19 cellular contexts compared by ENCODE assay signal in the genomic region with DNA sequence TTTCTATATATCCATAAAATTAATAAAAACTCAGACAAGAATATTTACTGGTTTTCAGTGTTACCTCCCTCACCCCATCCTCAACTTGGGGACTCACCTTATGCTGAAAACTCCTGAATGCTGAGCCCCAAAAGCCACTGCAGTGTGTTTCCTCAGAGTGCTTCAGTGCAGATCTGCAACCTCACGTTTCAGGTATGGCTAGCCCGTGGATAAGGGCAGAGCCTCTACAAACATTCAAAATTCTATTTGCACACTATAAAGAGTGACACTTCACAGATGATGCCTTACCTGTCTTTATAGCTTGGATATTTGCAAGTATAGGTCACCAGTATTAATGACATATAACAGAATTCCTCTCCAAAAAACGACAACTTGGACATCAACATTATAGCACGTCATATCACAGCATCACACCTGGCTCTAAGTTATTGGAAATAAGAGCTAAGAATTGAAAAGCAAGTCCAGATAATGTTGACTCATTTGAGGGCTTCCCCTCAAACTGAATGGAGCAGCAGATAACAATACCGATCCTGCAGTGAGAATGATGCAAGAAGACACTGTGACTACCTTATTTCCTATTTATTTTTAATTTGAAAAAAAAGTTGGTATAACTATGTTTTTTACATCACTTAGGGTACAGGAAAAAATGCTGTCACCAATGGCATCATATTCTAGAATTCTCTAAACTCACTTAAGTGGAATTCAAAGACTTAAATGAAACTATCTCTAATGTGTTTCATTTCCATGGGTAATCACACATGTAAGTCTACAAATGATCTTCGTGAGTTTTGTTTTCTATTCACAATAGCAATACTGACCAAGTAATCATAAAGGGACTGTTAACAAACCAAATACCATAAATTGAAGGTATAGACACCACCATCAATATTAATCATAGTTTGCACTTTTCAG. TPM values are rescaled to one million over a fixed set of nuclear protein-coding genes. Genes with fewer than 3 reads are reported as not detected.
DNase-seq lines count a peak whose midpoint lies in the region; ATAC-seq and TF ChIP-seq lines count a peak whose summit lies in the region.
"Had no signal": no experiment of that assay in that cellular context is flagged by ENCODE, and none has a peak within 500 bp of the region (broad histone marks: within the 10 kb centered on the region; RNA-seq: fewer than 3 reads in every experiment).

No MANE protein-coding gene starts in this region.

- peak; percentile 75 to 76 for ATAC-seq in activated CD4-positive, CD25-positive, alpha-beta regulatory T cell treated with anti-CD3 and anti-CD28 coated beads, Interleukin-2, amount 50 U/mL, for 24 hours
- ATAC-seq in HG02885 (IDR thresholded peaks at IDR 0.05; ENCODE audit: poor library complexity, unreplicated experiment): peak; percentile 40
- ATAC-seq in activated CD8-positive, alpha-beta T cell treated with anti-CD3 and anti-CD28 coated beads, Interleukin-2, amount 10 ng/mL, durations not matched to agents 7 days and 5 days: peak; percentile 41
- peak; percentile 54 for ATAC-seq in left lung
- ATAC-seq: heart right ventricle, psoas muscle, SK-N-SH treated with all-trans-retinoic acid at 6 μM for 48 hours, upper lobe of right lung had no signal

- peaks cover 60% of the 10 kb centered on the region for H3K4me1 Mint-ChIP-seq in activated CD8-positive, alpha-beta T cell treated with anti-CD3 and anti-CD28 coated beads, Interleukin-2, amount 10 ng/mL, durations not matched to agents 7 days and 5 days (ENCODE audit: low read depth)
- H3K4me1 Mint-ChIP-seq in type B pancreatic cell (ENCODE audit: unreplicated experiment): no peaks in the 10 kb centered on the region

- peak overlapping the region; percentile 31 for H3K27ac Mint-ChIP-seq in activated CD8-positive, alpha-beta T cell treated with anti-CD3 and anti-CD28 coated beads, Interleukin-2, amount 10 ng/mL, durations not matched to agents 7 days and 5 days
- no peak overlapping the region for H3K27ac Mint-ChIP-seq in type B pancreatic cell

- CTCF ChIA-PET in activated CD8-positive, alpha-beta T cell treated with anti-CD3 and anti-CD28 coated beads, Interleukin-2, amount 10 ng/mL, durations not matched to agents 7 days and 5 days (lab: Charles Lee): interaction anchor here (1.2 to 2.4 kb wide), 2 partner anchors 13 to 53 kb away, joined by 4 to 7 read pairs; no protein-coding TSS in a partner anchor

- no peak overlapping the region for H3K4me3 Mint-ChIP-seq in activated CD8-positive, alpha-beta T cell treated with anti-CD3 and anti-CD28 coated beads, Interleukin-2, amount 10 ng/mL, durations not matched to agents 7 days and 5 days
- H3K4me3 Mint-ChIP-seq in type B pancreatic cell: no peak overlapping the region

- POLR2A ChIA-PET in activated CD8-positive, alpha-beta T cell treated with anti-CD3 and anti-CD28 coated beads, Interleukin-2, amount 10 ng/mL, durations not matched to agents 7 days and 5 days (lab: Charles Lee): interaction anchor here (2.2 kb wide), 1 partner anchor 30 kb away, joined by 8 read pairs; no protein-coding TSS in a partner anchor

- TF ChIP-seq CTCF in left lung (IDR thresholded peaks at IDR 0.05) (no peak), type B pancreatic cell (conservative IDR thresholded peaks at IDR 0.05) (no peak)

- H3K27ac ChIP-seq in left lung: no peak overlapping the region
- H3K27ac ChIP-seq: psoas muscle, upper lobe of right lung had no signal

- H3K4me1 ChIP-seq in left lung: peaks cover 0 to 32% of the 10 kb centered on the region in 2 donors
- H3K4me1 ChIP-seq: HAP-1, psoas muscle, upper lobe of right lung had no signal

- H3K9me3 Mint-ChIP-seq in activated CD8-positive, alpha-beta T cell treated with anti-CD3 and anti-CD28 coated beads, Interleukin-2, amount 10 ng/mL, durations not matched to agents 7 days and 5 days (ENCODE audit: insufficient read depth): no peaks in the 10 kb centered on the region
- no peaks in the 10 kb centered on the region for H3K9me3 Mint-ChIP-seq in type B pancreatic cell

- intact Hi-C loops in left lung (cut with DNase I): no loop called here

- H3K27me3 Mint-ChIP-seq in activated CD8-positive, alpha-beta T cell treated with anti-CD3 and anti-CD28 coated beads, Interleukin-2, amount 10 ng/mL, durations not matched to agents 7 days and 5 days (ENCODE audit: low read depth): no peaks in the 10 kb centered on the region
- H3K27me3 Mint-ChIP-seq in type B pancreatic cell: no peaks in the 10 kb centered on the region

- H3K4me3 ChIP-seq in left lung: no peak overlapping the region
- H3K4me3 ChIP-seq: HAP-1, heart right ventricle, psoas muscle, upper lobe of right lung had no signal

- H3K27me3 ChIP-seq in left lung: no peaks in the 10 kb centered on the region
- H3K27me3 ChIP-seq: heart right ventricle, upper lobe of right lung had no signal

- no peaks in the 10 kb centered on the region for H3K9me3 ChIP-seq in left lung
- H3K9me3 ChIP-seq: HAP-1, heart right ventricle, psoas muscle, upper lobe of right lung had no signal

- DNase-seq in activated CD4-positive, CD25-positive, alpha-beta regulatory T cell treated with anti-CD3 and anti-CD28 coated beads, Interleukin-2, amount 50 U/mL, for 72 hours: no peak
- no peak for DNase-seq in activated CD8-positive, alpha-beta T cell treated with anti-CD3 and anti-CD28 coated beads, Interleukin-2, amount 10 ng/mL, durations not matched to agents 7 days and 5 days
- DNase-seq in left lung: no peak
- no peak for DNase-seq in type B pancreatic cell (ENCODE audit: extremely low spot score, unreplicated experiment)
- no peak for DNase-seq in hippocampal formation (lab: John Stamatoyannopoulos, UW)
- no peak for DNase-seq in NCI-H2196 treated with DMSO at 0.1 percent for 48 hours (lab: John Stamatoyannopoulos, UW; ENCODE audit: unreplicated experiment)
- DNase-seq: 8988T, amniotic stem cell, DMS79, heart right ventricle, NCI-H1417, NCI-H524, psoas muscle, T1000, upper lobe of right lung had no signal

- H3K36me3 Mint-ChIP-seq in activated CD8-positive, alpha-beta T cell treated with anti-CD3 and anti-CD28 coated beads, Interleukin-2, amount 10 ng/mL, durations not matched to agents 7 days and 5 days (ENCODE audit: low read depth): peaks cover 64% of the 10 kb centered on the region
- peaks cover 3% of the 10 kb centered on the region for H3K36me3 Mint-ChIP-seq in type B pancreatic cell

- peaks cover 0 to 22% of the 10 kb centered on the region in 2 donors for H3K36me3 ChIP-seq in left lung
- H3K36me3 ChIP-seq: HAP-1 had no signal

RNA-seq across cellular contexts. Expression of gene RSL24D1, which starts 40.7 kb away (rescaled TPM):
- total RNA-seq in activated CD8-positive, alpha-beta T cell treated with anti-CD3 and anti-CD28 coated beads, Interleukin-2, amount 10 ng/mL, durations not matched to agents 7 days and 5 days: 10 to 100 TPM; 79.6 to 85.2 TPM
- total RNA-seq in left lung: 10 to 100 TPM; 43.5 to 55.1 TPM
- 65.8 and 68.3 TPM in 2 replicates for total RNA-seq in type B pancreatic cell (ENCODE audit: low replicate concordance)

RNA-seq across cellular contexts. Expression of gene RAB27A, which starts 52.1 kb away (rescaled TPM):
- total RNA-seq in activated CD8-positive, alpha-beta T cell treated with anti-CD3 and anti-CD28 coated beads, Interleukin-2, amount 10 ng/mL, durations not matched to agents 7 days and 5 days: 100 to 1,000 TPM; 102 to 105 TPM
- total RNA-seq in left lung (10 to 100 TPM; 58.1 to 85.7 TPM), type B pancreatic cell (ENCODE audit: low replicate concordance) (13.4 and 14.5 TPM in 2 replicates)
